In the genomic region with DNA sequence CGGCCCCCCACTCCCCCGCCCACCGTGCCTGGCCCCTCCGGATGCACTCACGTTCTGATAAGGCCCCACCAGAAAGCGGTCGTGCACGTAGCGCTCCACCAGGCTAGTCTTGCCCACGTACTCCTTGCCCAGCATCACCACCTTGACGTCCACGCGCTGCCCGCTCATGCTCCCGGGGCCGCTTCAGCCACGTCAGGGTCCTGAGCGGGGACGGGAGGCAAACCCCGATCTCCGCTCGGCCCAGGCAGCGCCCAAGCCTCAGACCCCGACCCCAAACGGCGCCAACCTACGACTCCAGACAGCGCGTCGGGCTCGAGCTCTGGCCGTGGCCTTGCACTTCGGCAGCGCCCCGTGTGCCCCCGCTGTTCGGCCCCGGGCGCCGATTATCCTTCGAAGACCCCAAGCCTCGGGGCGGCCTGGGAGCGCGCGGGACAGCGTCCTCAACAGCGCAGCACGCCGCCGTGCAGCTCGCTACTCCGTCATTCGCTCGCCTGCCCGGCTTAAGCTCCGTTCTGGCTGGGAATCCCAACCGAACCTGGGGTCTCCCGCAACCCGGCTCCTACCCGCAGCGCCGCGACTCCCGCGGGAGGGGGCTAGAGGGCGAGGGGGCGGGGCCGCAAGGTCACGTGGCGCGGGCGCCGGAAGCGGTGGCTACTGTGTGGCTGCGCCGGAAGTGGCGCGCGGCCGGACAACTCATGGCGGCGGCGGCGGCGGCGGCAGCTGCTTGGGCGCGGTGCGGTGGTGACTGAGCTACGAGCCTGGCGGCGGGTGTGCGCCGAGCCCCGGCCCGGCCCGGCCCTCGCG, we compare ENCODE assay signal across 8 cellular contexts. TPM values are rescaled to one million over a fixed set of nuclear protein-coding genes. Genes with fewer than 3 reads are reported as not detected.
A peak's percentile ranks its signal among the peaks of the same experiment; 100 is the strongest.
DNase-seq lines count a peak whose midpoint lies in the region; ATAC-seq, FAIRE-seq and TF ChIP-seq lines count a peak whose summit lies in the region.

A gene with protein sequence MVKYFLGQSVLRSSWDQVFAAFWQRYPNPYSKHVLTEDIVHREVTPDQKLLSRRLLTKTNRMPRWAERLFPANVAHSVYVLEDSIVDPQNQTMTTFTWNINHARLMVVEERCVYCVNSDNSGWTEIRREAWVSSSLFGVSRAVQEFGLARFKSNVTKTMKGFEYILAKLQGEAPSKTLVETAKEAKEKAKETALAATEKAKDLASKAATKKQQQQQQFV (plus strand): TSS at position 679 of the 804 bp plus-strand sequence. CDS start 187 bp downstream, outside the sequence.
A gene (minus strand): TSS at position 599 of the 804 bp plus-strand sequence. CDS start 431 bp downstream, at position 168.

- H3K27ac ChIP-seq in PC-3 (ENCODE audit: low read length), result peak within 1 kb of the TSS; percentile 92
- H3K27ac ChIP-seq in esophagus (ENCODE audit: low read depth in 2 of 2, low read length in 1 of 2), result peak within 1 kb of the TSS; percentile 88 to 99
- peak within 1 kb of the TSS; percentile 79 for H3K27ac ChIP-seq in muscle layer of colon (ENCODE audit: low read depth, low read length)

- H3K36me3 ChIP-seq in PC-3 (ENCODE audit: low read depth, low read length) (peaks cover 18% of the 10 kb centered on the region; the same call in 1 of the 2 replicates), esophagus (ENCODE audit: control insufficient read depth in 2 of 2, insufficient read depth in 2 of 2, low read length in 1 of 2) (peaks cover 0 to 11% of the 10 kb centered on the region in 2 donors), muscle layer of colon (ENCODE audit: insufficient read depth, low read length) (peaks cover 15% of the 10 kb centered on the region)

- H3K79me2 ChIP-seq in PC-3 (ENCODE audit: low read length), result peaks cover 47% of the 10 kb centered on the region

- peak within 1 kb of the TSS; percentile 93 for H2AFZ ChIP-seq in PC-3 (ENCODE audit: low read length)

- peaks cover 19% of the 10 kb centered on the region for H3F3A ChIP-seq in PC-3 (ENCODE audit: low read length, unreplicated experiment)

- H3K4me1 ChIP-seq in PC-3 (ENCODE audit: insufficient read depth, low read length) (peaks cover 53% of the 10 kb centered on the region), esophagus (ENCODE audit: control insufficient read depth in 2 of 2, insufficient read depth in 2 of 2, low read length in 1 of 2) (peaks cover 6 to 15% of the 10 kb centered on the region in 2 donors), muscle layer of colon (ENCODE audit: insufficient read depth, low read length) (peaks cover 44% of the 10 kb centered on the region)

- peak within 1 kb of the TSS; percentile 97 for H3K4me2 ChIP-seq in PC-3 (ENCODE audit: low read length)

- DNase-seq in COR-L47 (lab: John Stamatoyannopoulos, UW), result peak; percentile 86
- peak; percentile 78 for DNase-seq in HTR-8/SVneo (ENCODE audit: insufficient read length, low spot score)
- peak; percentile 89 for DNase-seq in PC-3
- peak; percentile 88 for DNase-seq in activated T-cell treated with anti-CD3 and anti-CD28 coated beads, Interleukin-2, amount 50 U/mL, for 1 hour
- DNase-seq in stimulated activated CD8-positive, alpha-beta memory T cell treated with anti-CD3 and anti-CD28 coated beads, Interleukin-7, amount 100 ng/mL, for 24 hours (ENCODE audit: low read depth), result peak; percentile 84

- TSS peak; percentile 37 for BruUV-seq in PC-3 (replicated peaks; lab: Mats Ljungman, UMichigan)

- WGBS in esophagus, 2 donors, result 0 to 1% methylated on average over 96 to 100 of the region's 100 CpGs

- ATAC-seq in GM19467 (IDR thresholded peaks at IDR 0.05; ENCODE audit: unreplicated experiment), result peak; percentile 45
- ATAC-seq in PC-3, result peak; percentile 27

- TF ChIP-seq CTCF in PC-3 (conservative IDR thresholded peaks at IDR 0.05; ENCODE audit: low read depth, low read length), result peak; percentile 46

- H3K27me3 ChIP-seq in PC-3 (ENCODE audit: low read length) (no peaks in the 10 kb centered on the region), esophagus (ENCODE audit: control insufficient read depth in 1 of 2, insufficient read depth in 2 of 2, low read length in 2 of 2) (no peaks in the 10 kb centered on the region), muscle layer of colon (ENCODE audit: control insufficient read depth in 1 of 2, insufficient read depth in 2 of 2, low read length in 2 of 2) (no peaks in the 10 kb centered on the region)

- intact Hi-C loops in PC-3 (cut with micrococcal nuclease), result loop anchor here (5.0 kb wide), 2 partner anchors 171 to 194 kb away; a partner anchor contains a TSS

- H3K9ac ChIP-seq in PC-3 (ENCODE audit: low read length) (peak within 1 kb of the TSS; percentile 89), muscle layer of colon (ENCODE audit: low read length) (peak within 1 kb of the TSS; percentile 77)

- no peaks in the 10 kb centered on the region for H3K9me2 ChIP-seq in PC-3 (replicated peaks; ENCODE audit: low read length)

- peak; percentile 44 for FAIRE-seq in HTR-8/SVneo (lab: Jason Lieb, UNC)

- peaks cover 25% of the 10 kb centered on the region for H4K20me1 ChIP-seq in PC-3 (ENCODE audit: low read length)

- POLR2A ChIA-PET in PC-3 (lab: Charles Lee; ENCODE audit: unreplicated experiment), result no interaction called here

- no peaks in the 10 kb centered on the region for H3K9me3 ChIP-seq in PC-3 (ENCODE audit: low read length)
- H3K9me3 ChIP-seq in esophagus (ENCODE audit: control insufficient read depth in 2 of 2, insufficient read depth in 1 of 2, low read depth in 1 of 2, low read length in 1 of 2), result no peaks in the 10 kb centered on the region
- H3K9me3 ChIP-seq in muscle layer of colon (ENCODE audit: low read length), result no peaks in the 10 kb centered on the region

- H3K4me3 ChIP-seq in PC-3 (ENCODE audit: low read length), result peak within 1 kb of the TSS; percentile 86
- peak within 1 kb of the TSS; percentile 90 to 94 for H3K4me3 ChIP-seq in esophagus (ENCODE audit: low read depth in 1 of 2, low read length in 2 of 2)
- peak within 1 kb of the TSS; percentile 92 to 94 for H3K4me3 ChIP-seq in muscle layer of colon (ENCODE audit: low read depth in 1 of 2, low read length in 2 of 2)

- CTCF ChIA-PET in PC-3 (lab: Charles Lee), result interaction anchor here (0.6 kb wide), 1 partner anchor 27 kb away, joined by 8 read pairs; no protein-coding TSS in a partner anchor

RNA-seq across cellular contexts. Expression of the first gene that starts in this region (rescaled TPM):
- total RNA-seq in PC-3 (2014; rRNA removed), result 496 and 505 TPM in 2 replicates
- 100 to 1,000 TPM; 120 to 135 TPM for polyA plus RNA-seq in esophagus

RNA-seq across cellular contexts. Expression of the second gene that starts in this region (rescaled TPM):
- total RNA-seq in PC-3 (2014; rRNA removed), result 40.3 and 41.1 TPM in 2 replicates
- polyA plus RNA-seq in esophagus, result 10 to 100 TPM; 60.0 to 80.2 TPM

Comparison
In these comparisons a context has a peak if more than half of its experiments do, and no peak if none do; other contexts are left out.
1. Peak in every context shown above with its lines: DNase-seq, ATAC-seq, H3K4me3 ChIP-seq and H3K27ac ChIP-seq.